Comparison of ENCODE assay signal across 13 cellular contexts in the genomic region with DNA sequence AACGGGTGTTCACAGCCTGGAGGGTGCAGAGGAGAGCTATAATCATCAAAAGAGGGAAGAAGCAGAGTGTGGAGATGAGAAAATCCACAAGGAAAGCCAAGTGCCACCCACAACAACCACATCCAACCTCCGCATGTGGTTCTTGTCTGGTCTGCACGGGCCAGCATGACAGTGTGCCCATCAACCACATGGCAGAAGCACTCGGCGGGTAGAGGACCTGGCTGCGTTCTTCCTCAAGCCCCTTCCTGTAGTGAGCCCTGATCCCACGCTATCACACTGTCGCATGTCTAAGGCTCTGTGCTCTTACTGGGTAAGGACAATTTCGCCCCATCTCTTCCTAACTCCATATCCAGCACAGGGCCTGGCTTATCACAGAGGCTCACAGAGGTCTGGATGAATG. TPM values are rescaled to one million over a fixed set of nuclear protein-coding genes. Genes with fewer than 3 reads are reported as not detected.
DNase-seq lines count a peak whose midpoint lies in the region; ATAC-seq and TF ChIP-seq lines count a peak whose summit lies in the region.
"Had no signal": no experiment of that assay in that cellular context is flagged by ENCODE, and none has a peak within 500 bp of the region (broad histone marks: within the 10 kb centered on the region; RNA-seq: fewer than 3 reads in every experiment).

No MANE protein-coding gene starts in this region.

- no peak for TF ChIP-seq POLR2A in right lobe of liver (IDR thresholded peaks at IDR 0.05)
- no peak for TF ChIP-seq POLR2A in testis (IDR thresholded peaks at IDR 0.05)
- no peak for TF ChIP-seq POLR2A in breast epithelium (IDR thresholded peaks at IDR 0.05)

- H3K4me3 Mint-ChIP-seq in CD8-positive, alpha-beta T cell: no peak overlapping the region
- H3K4me3 Mint-ChIP-seq in activated T-helper 1 cell treated with anti-CD3 and anti-CD28 coated beads, Interleukin-12 subunit alpha, Interleukin-12 subunit beta, Interleukin-2, Interleukin-4 antibody, amounts not matched to agents 30 ng/mL and 10 ng/mL and 1 ng/mL, durations not matched to agents 14 hours and 24 hours and 36 hours: no peak overlapping the region
- H3K4me3 Mint-ChIP-seq: brain had no signal

- H3K9me3 ChIP-seq in CD8-positive, alpha-beta T cell (ENCODE audit: low read length): no peaks in the 10 kb centered on the region
- H3K9me3 ChIP-seq in right lobe of liver (no peaks in the 10 kb centered on the region), testis (no peaks in the 10 kb centered on the region), breast epithelium (no peaks in the 10 kb centered on the region)

- H3K36me3 ChIP-seq in CD8-positive, alpha-beta T cell (ENCODE audit: insufficient read depth, low read length): peaks cover 14% of the 10 kb centered on the region
- peaks cover 0 to 34% (median 0%) of the 10 kb centered on the region in 4 donors for H3K36me3 ChIP-seq in right lobe of liver
- H3K36me3 ChIP-seq in testis (ENCODE audit: low read depth, missing control alignments): no peaks in the 10 kb centered on the region
- H3K36me3 ChIP-seq in breast epithelium: no peaks in the 10 kb centered on the region

- intact Hi-C loops in CD8-positive, alpha-beta T cell (cut with DNase I, micrococcal nuclease): loop anchor here in 1 of 2 experiments (5.0 kb wide), 1 partner anchor 380 kb away; a partner anchor contains a TSS
- intact Hi-C loops in activated T-helper 1 cell treated with anti-CD3 and anti-CD28 coated beads, Interleukin-12 subunit alpha, Interleukin-12 subunit beta, Interleukin-2, Interleukin-4 antibody, amounts not matched to agents 30 ng/mL and 10 ng/mL and 1 ng/mL, durations not matched to agents 14 hours and 24 hours and 36 hours (cut with micrococcal nuclease): no loop called here
- intact Hi-C loops in right lobe of liver (cut with DNase I) (loop anchor here (5.0 kb wide), 1 partner anchor 55 kb away; a partner anchor contains a TSS), testis (cut with DNase I; ENCODE audit: low total_unique reads) (loop anchor here (5.0 kb wide), 1 partner anchor 55 kb away; a partner anchor contains a TSS), breast epithelium (cut with DNase I; ENCODE audit: low total_unique reads) (no loop called here)

- H3K4me3 ChIP-seq in CD8-positive, alpha-beta T cell (ENCODE audit: low read depth, low read length): no peak overlapping the region
- no peak overlapping the region for H3K4me3 ChIP-seq in right lobe of liver
- no peak overlapping the region for H3K4me3 ChIP-seq in testis
- H3K4me3 ChIP-seq in breast epithelium: no peak overlapping the region
- H3K4me3 ChIP-seq: hepatocyte had no signal

- H3K9me3 Mint-ChIP-seq in CD8-positive, alpha-beta T cell: no peaks in the 10 kb centered on the region
- H3K9me3 Mint-ChIP-seq in activated T-helper 1 cell treated with anti-CD3 and anti-CD28 coated beads, Interleukin-12 subunit alpha, Interleukin-12 subunit beta, Interleukin-2, Interleukin-4 antibody, amounts not matched to agents 30 ng/mL and 10 ng/mL and 1 ng/mL, durations not matched to agents 14 hours and 24 hours and 36 hours: no peaks in the 10 kb centered on the region
- H3K9me3 Mint-ChIP-seq: brain had no signal

- 67% methylated on average over 1 of the region's 9 CpGs for WGBS in right lobe of liver (ENCODE audit: insufficient coverage, low coverage, low lambda C conversion rate, missing lambda C conversion rate)
- 88 to 93% methylated on average over 8 to 9 of the region's 9 CpGs for WGBS in testis, 2 donors

- TF ChIP-seq CTCF in 22Rv1 (IDR thresholded peaks at IDR 0.05) (peak; percentile 24; the same call in 1 of the 2 replicates), right lobe of liver (IDR thresholded peaks at IDR 0.05) (no peak), testis (IDR thresholded peaks at IDR 0.05) (no peak), breast epithelium (IDR thresholded peaks at IDR 0.05) (no peak)
- TF ChIP-seq CTCF in CD8-positive, alpha-beta T cell (IDR thresholded peaks at IDR 0.05): no peak

- CTCF ChIA-PET in CD8-positive, alpha-beta T cell (lab: Charles Lee): interaction anchor here (0.7 to 3.4 kb wide), 5 partner anchors 10 to 57 kb away, joined by 3 to 15 read pairs (median 8); a partner anchor contains a TSS

- H3K27me3 Mint-ChIP-seq in CD8-positive, alpha-beta T cell (ENCODE audit: low read depth): no peaks in the 10 kb centered on the region
- H3K27me3 Mint-ChIP-seq in activated T-helper 1 cell treated with anti-CD3 and anti-CD28 coated beads, Interleukin-12 subunit alpha, Interleukin-12 subunit beta, Interleukin-2, Interleukin-4 antibody, amounts not matched to agents 30 ng/mL and 10 ng/mL and 1 ng/mL, durations not matched to agents 14 hours and 24 hours and 36 hours (ENCODE audit: insufficient read depth): no peaks in the 10 kb centered on the region
- H3K27me3 Mint-ChIP-seq: brain had no signal

- H3K36me3 Mint-ChIP-seq in CD8-positive, alpha-beta T cell: peaks cover 56% of the 10 kb centered on the region
- peaks cover 14% of the 10 kb centered on the region for H3K36me3 Mint-ChIP-seq in activated T-helper 1 cell treated with anti-CD3 and anti-CD28 coated beads, Interleukin-12 subunit alpha, Interleukin-12 subunit beta, Interleukin-2, Interleukin-4 antibody, amounts not matched to agents 30 ng/mL and 10 ng/mL and 1 ng/mL, durations not matched to agents 14 hours and 24 hours and 36 hours (ENCODE audit: low read depth)

- peaks cover 15% of the 10 kb centered on the region for H3K4me1 Mint-ChIP-seq in CD8-positive, alpha-beta T cell (ENCODE audit: low read depth)
- H3K4me1 Mint-ChIP-seq in activated T-helper 1 cell treated with anti-CD3 and anti-CD28 coated beads, Interleukin-12 subunit alpha, Interleukin-12 subunit beta, Interleukin-2, Interleukin-4 antibody, amounts not matched to agents 30 ng/mL and 10 ng/mL and 1 ng/mL, durations not matched to agents 14 hours and 24 hours and 36 hours (ENCODE audit: low read depth): peaks cover 22% of the 10 kb centered on the region

- H3K27ac Mint-ChIP-seq in CD8-positive, alpha-beta T cell: peak overlapping the region; percentile 67
- peak overlapping the region; percentile 34 for H3K27ac Mint-ChIP-seq in activated T-helper 1 cell treated with anti-CD3 and anti-CD28 coated beads, Interleukin-12 subunit alpha, Interleukin-12 subunit beta, Interleukin-2, Interleukin-4 antibody, amounts not matched to agents 30 ng/mL and 10 ng/mL and 1 ng/mL, durations not matched to agents 14 hours and 24 hours and 36 hours

- H3K27ac ChIP-seq in 22Rv1 (peak overlapping the region; percentile 57; the same call in 1 of the 2 replicates), right lobe of liver (peak overlapping the region in 2 of 3 donors; percentile 30 to 72), testis (no peak overlapping the region), breast epithelium (no peak overlapping the region)
- no peak overlapping the region for H3K27ac ChIP-seq in CD8-positive, alpha-beta T cell (ENCODE audit: low read depth, low read length)
- H3K27ac ChIP-seq: hepatocyte had no signal

- POLR2A ChIA-PET in CD8-positive, alpha-beta T cell (lab: Charles Lee): interaction anchor here (3.0 kb wide), 1 partner anchor 53 kb away, joined by 11 read pairs; a partner anchor contains a TSS

- no peak for ATAC-seq in CD8-positive, alpha-beta T cell
- ATAC-seq in right lobe of liver: no peak

- peaks cover 14% of the 10 kb centered on the region for H3K4me1 ChIP-seq in CD8-positive, alpha-beta T cell (ENCODE audit: insufficient read depth, low read length)
- peaks cover 0 to 52% (median 23%) of the 10 kb centered on the region in 4 donors for H3K4me1 ChIP-seq in right lobe of liver
- peaks cover 24% of the 10 kb centered on the region for H3K4me1 ChIP-seq in testis
- peaks cover 0 to 11% of the 10 kb centered on the region in 2 donors for H3K4me1 ChIP-seq in breast epithelium

- DNase-seq in CD8-positive, alpha-beta T cell: no peak
- DNase-seq in activated T-helper 1 cell treated with anti-CD3 and anti-CD28 coated beads, Interleukin-12 subunit alpha, Interleukin-12 subunit beta, Interleukin-2, Interleukin-4 antibody, amounts not matched to agents 30 ng/mL and 10 ng/mL and 1 ng/mL, durations not matched to agents 14 hours and 24 hours and 36 hours (ENCODE audit: low spot score): no peak
- DNase-seq in right lobe of liver: no peak
- no peak for DNase-seq in testis
- no peak for DNase-seq in breast epithelium (ENCODE audit: low spot score in 2 of 2)
- no peak for DNase-seq in stimulated activated CD4-positive, alpha-beta T cell treated with anti-CD3 and anti-CD28 coated beads, Interleukin-15, amount 100 ng/mL, for 24 hours
- no peak for DNase-seq in NCI-H2029 (lab: John Stamatoyannopoulos, UW)
- DNase-seq: activated effector memory CD4-positive, alpha-beta T cell treated with Interleukin-2 at 50 U/mL for 16 hours; KBM-7; NK-92 treated with Interleukin-12 subunit alpha and Interleukin-12 subunit beta, amount 100 ng/mL, for 24 hours had no signal

- no peaks in the 10 kb centered on the region for H3K27me3 ChIP-seq in CD8-positive, alpha-beta T cell (ENCODE audit: insufficient read depth, low read length)
- H3K27me3 ChIP-seq in right lobe of liver: no peaks in the 10 kb centered on the region
- H3K27me3 ChIP-seq in testis: no peaks in the 10 kb centered on the region
- H3K27me3 ChIP-seq in breast epithelium: no peaks in the 10 kb centered on the region
- H3K27me3 ChIP-seq: hepatocyte had no signal

RNA-seq across cellular contexts. Expression of a gene that starts 41.9 kb away (rescaled TPM):
- total RNA-seq in CD8-positive, alpha-beta T cell: 10 to 100 TPM; 39.2 to 48.3 TPM
- total RNA-seq in activated T-helper 1 cell treated with anti-CD3 and anti-CD28 coated beads, Interleukin-12 subunit alpha, Interleukin-12 subunit beta, Interleukin-2, Interleukin-4 antibody, amounts not matched to agents 30 ng/mL and 10 ng/mL and 1 ng/mL, durations not matched to agents 14 hours and 24 hours and 36 hours: 33.7 and 35.1 TPM in 2 replicates
- total RNA-seq in right lobe of liver (10 to 100 TPM; 14.9 to 25.8 (median 16.9) TPM), testis (100 to 1,000 TPM in 1 of 2 donors, 10 to 100 TPM in 1; 89.3 to 141 TPM), breast epithelium (10 to 100 TPM; 14.3 to 23.3 (median 18.4) TPM)
- polyA plus RNA-seq in testis (ENCODE audit: insufficient read depth, low read depth, low replicate concordance): 30.5 TPM

RNA-seq across cellular contexts. Expression of a gene that starts 53.0 kb away (rescaled TPM):
- 10 to 100 TPM; 72.8 to 76.6 TPM for total RNA-seq in CD8-positive, alpha-beta T cell
- 86.3 and 91.2 TPM in 2 replicates for total RNA-seq in activated T-helper 1 cell treated with anti-CD3 and anti-CD28 coated beads, Interleukin-12 subunit alpha, Interleukin-12 subunit beta, Interleukin-2, Interleukin-4 antibody, amounts not matched to agents 30 ng/mL and 10 ng/mL and 1 ng/mL, durations not matched to agents 14 hours and 24 hours and 36 hours
- total RNA-seq in right lobe of liver (10 to 100 TPM; 48.8 to 85.1 (median 78.9) TPM), testis (100 to 1,000 TPM; 276 to 313 TPM), breast epithelium (10 to 100 TPM; 54.7 to 78.0 (median 72.7) TPM)
- 120 TPM for polyA plus RNA-seq in testis (ENCODE audit: insufficient read depth, low read depth, low replicate concordance)

Comparison
In these comparisons a context has a peak if more than half of its experiments do, and no peak if none do; other contexts are left out.
1. H3K27ac ChIP-seq: peak in 22Rv1 (single experiment) and right lobe of liver (2 of 3); none in CD8-positive, alpha-beta T cell (single experiment), testis (0 of 2) and breast epithelium (0 of 2).
2. intact Hi-C loops: an anchor here in right lobe of liver (5.0 kb wide) and testis (5.0 kb wide); none called in activated T-helper 1 cell treated with anti-CD3 and anti-CD28 coated beads, Interleukin-12 subunit alpha, Interleukin-12 subunit beta, Interleukin-2, Interleukin-4 antibody, amounts not matched to agents 30 ng/mL and 10 ng/mL and 1 ng/mL, durations not matched to agents 14 hours and 24 hours and 36 hours and breast epithelium.